9 cellular contexts compared by ENCODE assay signal in the genomic region with DNA sequence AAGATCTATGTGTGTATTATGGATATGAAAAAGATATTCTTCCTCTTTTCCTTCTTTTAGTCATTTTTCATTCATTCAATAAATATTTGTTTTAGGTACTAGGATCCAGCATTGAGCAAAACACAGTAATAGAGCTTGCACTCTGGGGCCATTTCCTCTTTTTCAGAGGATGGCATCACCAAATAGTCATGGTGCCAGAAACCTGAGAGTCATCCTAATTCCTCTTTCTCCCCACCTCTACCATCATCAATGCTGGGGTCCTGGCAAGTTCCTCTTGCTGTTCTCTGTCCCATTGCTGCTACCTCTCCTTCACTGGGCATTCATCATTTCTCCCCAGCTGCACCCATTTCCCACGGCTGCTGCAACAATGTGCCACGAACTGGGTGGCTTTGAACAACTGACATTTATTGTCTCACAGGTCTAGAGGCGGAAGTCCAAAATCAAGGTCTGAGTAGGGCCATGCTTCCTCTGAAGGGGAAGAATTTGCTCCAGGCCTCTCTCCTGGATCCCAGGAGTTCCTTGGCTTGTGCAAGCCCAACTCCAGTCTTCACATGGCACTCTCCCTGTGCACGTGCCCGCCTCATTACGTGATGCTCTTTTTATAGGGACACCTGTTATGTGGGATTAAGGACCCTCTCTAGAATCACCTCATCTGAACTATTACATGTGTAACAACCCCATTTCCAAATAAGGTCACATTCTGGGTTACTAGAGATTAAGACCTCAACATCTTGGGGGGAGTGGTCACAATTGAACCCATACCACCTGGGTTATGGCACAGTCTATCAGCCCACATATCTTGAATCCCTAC. TPM values are rescaled to one million over a fixed set of nuclear protein-coding genes. Genes with fewer than 3 reads are reported as not detected.
DNase-seq lines count a peak whose midpoint lies in the region; ATAC-seq and TF ChIP-seq lines count a peak whose summit lies in the region.
"Had no signal": no experiment of that assay in that cellular context is flagged by ENCODE, and none has a peak within 500 bp of the region (broad histone marks: within the 10 kb centered on the region; RNA-seq: fewer than 3 reads in every experiment).

No MANE protein-coding gene starts in this region.

- no peak overlapping the region for H3K4me3 ChIP-seq in NB4 (ENCODE audit: low read depth, low read length)
- no peak overlapping the region for H3K4me3 ChIP-seq in liver (ENCODE audit: low read depth in 1 of 3, low read length in 3 of 3)
- H3K4me3 ChIP-seq in aorta (ENCODE audit: low read length in 2 of 2), result no peak overlapping the region

- no peaks in the 10 kb centered on the region for H3K36me3 Mint-ChIP-seq in stimulated activated naive CD8-positive, alpha-beta T cell treated with anti-CD3 and anti-CD28 coated beads, Interleukin-15, Interleukin-2, amounts not matched to agents 100 ng/mL and 50 ng/mL, for 24 hours (ENCODE audit: low read depth)
- no peaks in the 10 kb centered on the region for H3K36me3 Mint-ChIP-seq in activated naive CD4-positive, alpha-beta T cell treated with anti-CD3 and anti-CD28 coated beads, Interleukin-2, amount 50 U/mL, for 72 hours

- 91% methylated on average over 6 of the region's 6 CpGs for WGBS in liver
- 88 to 90% methylated on average over 6 of the region's 6 CpGs for WGBS in aorta, 2 donors

- H3K36me3 ChIP-seq in liver (ENCODE audit: control insufficient read depth in 4 of 4, insufficient read depth in 3 of 4, low read depth in 1 of 4, low read length in 3 of 4) (no peaks in the 10 kb centered on the region), aorta (ENCODE audit: control insufficient read depth in 1 of 2, insufficient read depth in 2 of 2, low read length in 1 of 2) (no peaks in the 10 kb centered on the region)

- H3K27ac Mint-ChIP-seq in stimulated activated naive CD8-positive, alpha-beta T cell treated with anti-CD3 and anti-CD28 coated beads, Interleukin-15, Interleukin-2, amounts not matched to agents 100 ng/mL and 50 ng/mL, for 24 hours, result peak overlapping the region; percentile 69
- no peak overlapping the region for H3K27ac Mint-ChIP-seq in stimulated activated naive CD8-positive, alpha-beta T cell treated with anti-CD3 and anti-CD28 coated beads, Interleukin-15, amount 100 ng/mL, for 72 hours
- H3K27ac Mint-ChIP-seq in activated naive CD4-positive, alpha-beta T cell treated with anti-CD3 and anti-CD28 coated beads, Interleukin-2, amount 50 U/mL, for 72 hours, result no peak overlapping the region

- ATAC-seq in stimulated activated naive CD8-positive, alpha-beta T cell treated with anti-CD3 and anti-CD28 coated beads, Interleukin-15, amount 100 ng/mL, for 72 hours, result no peak
- ATAC-seq in aorta (ENCODE audit: low FRiP score), result peak; percentile 20
- no peak for ATAC-seq in HG03571 (IDR thresholded peaks at IDR 0.05; ENCODE audit: unreplicated experiment)
- no peak for ATAC-seq in activated naive CD4-positive, alpha-beta T cell treated with anti-CD3 and anti-CD28 coated beads, Interleukin-2, amount 50 U/mL, for 72 hours

- intact Hi-C loops in aorta (cut with DNase I), result no loop called here

- no peaks in the 10 kb centered on the region for H3K27me3 ChIP-seq in liver (ENCODE audit: control insufficient read depth in 4 of 4, insufficient read depth in 4 of 4, low read length in 3 of 4)
- no peaks in the 10 kb centered on the region for H3K27me3 ChIP-seq in aorta (ENCODE audit: control insufficient read depth in 1 of 2, insufficient read depth in 2 of 2, low read length in 1 of 2)

- no peaks in the 10 kb centered on the region for H3K9me3 Mint-ChIP-seq in stimulated activated naive CD8-positive, alpha-beta T cell treated with anti-CD3 and anti-CD28 coated beads, Interleukin-15, Interleukin-2, amounts not matched to agents 100 ng/mL and 50 ng/mL, for 24 hours
- H3K9me3 Mint-ChIP-seq in stimulated activated naive CD8-positive, alpha-beta T cell treated with anti-CD3 and anti-CD28 coated beads, Interleukin-15, amount 100 ng/mL, for 72 hours, result peaks cover 0 to 5% of the 10 kb centered on the region in 2 donors
- H3K9me3 Mint-ChIP-seq in activated naive CD4-positive, alpha-beta T cell treated with anti-CD3 and anti-CD28 coated beads, Interleukin-2, amount 50 U/mL, for 72 hours, result peaks cover 0 to 4% of the 10 kb centered on the region in 2 donors

- no peak for TF ChIP-seq POLR2A in NB4 (IDR thresholded peaks at IDR 0.05; ENCODE audit: extremely low read depth, insufficient read length)

- H3K4me1 Mint-ChIP-seq in stimulated activated naive CD8-positive, alpha-beta T cell treated with anti-CD3 and anti-CD28 coated beads, Interleukin-15, Interleukin-2, amounts not matched to agents 100 ng/mL and 50 ng/mL, for 24 hours (ENCODE audit: low read depth), result peaks cover 27% of the 10 kb centered on the region
- H3K4me1 Mint-ChIP-seq in stimulated activated naive CD8-positive, alpha-beta T cell treated with anti-CD3 and anti-CD28 coated beads, Interleukin-15, amount 100 ng/mL, for 72 hours, result peaks cover 11% of the 10 kb centered on the region

- peak overlapping the region; percentile 6 to 68 for H3K27ac ChIP-seq in liver (ENCODE audit: low read depth in 1 of 2, low read length in 2 of 2)
- peak overlapping the region in 1 of 2 donors; percentile 1 for H3K27ac ChIP-seq in aorta (ENCODE audit: low read depth in 1 of 2, low read length in 2 of 2)

- TF ChIP-seq CTCF in NB4 (IDR thresholded peaks at IDR 0.05; ENCODE audit: low read depth, low read length) (no peak), liver (IDR thresholded peaks at IDR 0.05; ENCODE audit: low read depth, low read length, missing input control) (no peak)

- TF ChIP-seq RAD21 in liver (IDR thresholded peaks at IDR 0.05), result no peak

- H3K9me3 ChIP-seq in liver (ENCODE audit: control insufficient read depth in 4 of 4, low read length in 3 of 4), result no peaks in the 10 kb centered on the region
- H3K9me3 ChIP-seq in aorta (ENCODE audit: control insufficient read depth, low read length), result no peaks in the 10 kb centered on the region

- H3K9ac ChIP-seq in liver (ENCODE audit: low read depth in 1 of 2, low read length in 2 of 2), result no peak overlapping the region

- H3K4me3 Mint-ChIP-seq in stimulated activated naive CD8-positive, alpha-beta T cell treated with anti-CD3 and anti-CD28 coated beads, Interleukin-15, Interleukin-2, amounts not matched to agents 100 ng/mL and 50 ng/mL, for 24 hours, result no peak overlapping the region
- H3K4me3 Mint-ChIP-seq in stimulated activated naive CD8-positive, alpha-beta T cell treated with anti-CD3 and anti-CD28 coated beads, Interleukin-15, amount 100 ng/mL, for 72 hours, result no peak overlapping the region

- no peaks in the 10 kb centered on the region for H3K27me3 Mint-ChIP-seq in stimulated activated naive CD8-positive, alpha-beta T cell treated with anti-CD3 and anti-CD28 coated beads, Interleukin-15, Interleukin-2, amounts not matched to agents 100 ng/mL and 50 ng/mL, for 24 hours
- H3K27me3 Mint-ChIP-seq in stimulated activated naive CD8-positive, alpha-beta T cell treated with anti-CD3 and anti-CD28 coated beads, Interleukin-15, amount 100 ng/mL, for 72 hours, result no peaks in the 10 kb centered on the region

- H3K4me1 ChIP-seq in liver (ENCODE audit: control insufficient read depth in 4 of 4, insufficient read depth in 4 of 4, low read length in 3 of 4) (no peaks in the 10 kb centered on the region), aorta (ENCODE audit: control insufficient read depth in 1 of 2, insufficient read depth in 2 of 2, low read length in 2 of 2) (no peaks in the 10 kb centered on the region)

- DNase-seq in stimulated activated naive CD8-positive, alpha-beta T cell treated with anti-CD3 and anti-CD28 coated beads, Interleukin-15, amount 100 ng/mL, for 72 hours, result no peak
- DNase-seq in NB4 (ENCODE audit: low read depth), result peak; percentile 87
- no peak for DNase-seq in aorta
- no peak for DNase-seq in amniotic stem cell (lab: John Stamatoyannopoulos, UW)
- no peak for DNase-seq in activated naive CD4-positive, alpha-beta T cell treated with anti-CD3 and anti-CD28 coated beads, Interleukin-2, amount 50 U/mL, for 72 hours (ENCODE audit: low spot score in 2 of 2)
- DNase-seq: NCI-H1048 had no signal

TF ChIP-seq in liver, 16 proteins besides CTCF, POLR2A, EP300 and RAD21 (continues in another document):
- TF ChIP-seq FOXA1 (IDR thresholded peaks at IDR 0.05) (no peak), YY1 (IDR thresholded peaks at IDR 0.05) (no peak), JUND (IDR thresholded peaks at IDR 0.05) (no peak)
- TF ChIP-seq, protein P1, sequence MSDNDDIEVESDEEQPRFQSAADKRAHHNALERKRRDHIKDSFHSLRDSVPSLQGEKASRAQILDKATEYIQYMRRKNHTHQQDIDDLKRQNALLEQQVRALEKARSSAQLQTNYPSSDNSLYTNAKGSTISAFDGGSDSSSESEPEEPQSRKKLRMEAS (IDR thresholded peaks at IDR 0.05), result no peak
- TF ChIP-seq, protein P2, sequence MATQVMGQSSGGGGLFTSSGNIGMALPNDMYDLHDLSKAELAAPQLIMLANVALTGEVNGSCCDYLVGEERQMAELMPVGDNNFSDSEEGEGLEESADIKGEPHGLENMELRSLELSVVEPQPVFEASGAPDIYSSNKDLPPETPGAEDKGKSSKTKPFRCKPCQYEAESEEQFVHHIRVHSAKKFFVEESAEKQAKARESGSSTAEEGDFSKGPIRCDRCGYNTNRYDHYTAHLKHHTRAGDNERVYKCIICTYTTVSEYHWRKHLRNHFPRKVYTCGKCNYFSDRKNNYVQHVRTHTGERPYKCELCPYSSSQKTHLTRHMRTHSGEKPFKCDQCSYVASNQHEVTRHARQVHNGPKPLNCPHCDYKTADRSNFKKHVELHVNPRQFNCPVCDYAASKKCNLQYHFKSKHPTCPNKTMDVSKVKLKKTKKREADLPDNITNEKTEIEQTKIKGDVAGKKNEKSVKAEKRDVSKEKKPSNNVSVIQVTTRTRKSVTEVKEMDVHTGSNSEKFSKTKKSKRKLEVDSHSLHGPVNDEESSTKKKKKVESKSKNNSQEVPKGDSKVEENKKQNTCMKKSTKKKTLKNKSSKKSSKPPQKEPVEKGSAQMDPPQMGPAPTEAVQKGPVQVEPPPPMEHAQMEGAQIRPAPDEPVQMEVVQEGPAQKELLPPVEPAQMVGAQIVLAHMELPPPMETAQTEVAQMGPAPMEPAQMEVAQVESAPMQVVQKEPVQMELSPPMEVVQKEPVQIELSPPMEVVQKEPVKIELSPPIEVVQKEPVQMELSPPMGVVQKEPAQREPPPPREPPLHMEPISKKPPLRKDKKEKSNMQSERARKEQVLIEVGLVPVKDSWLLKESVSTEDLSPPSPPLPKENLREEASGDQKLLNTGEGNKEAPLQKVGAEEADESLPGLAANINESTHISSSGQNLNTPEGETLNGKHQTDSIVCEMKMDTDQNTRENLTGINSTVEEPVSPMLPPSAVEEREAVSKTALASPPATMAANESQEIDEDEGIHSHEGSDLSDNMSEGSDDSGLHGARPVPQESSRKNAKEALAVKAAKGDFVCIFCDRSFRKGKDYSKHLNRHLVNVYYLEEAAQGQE (IDR thresholded peaks at IDR 0.05), result no peak

RNA-seq across cellular contexts. Expression of gene IGF2R, which starts 9.5 kb away (rescaled TPM):
- total RNA-seq in liver, result 10 to 100 TPM; 67.3 to 84.9 TPM
- 10 to 100 TPM; 16.6 to 24.1 TPM for polyA plus RNA-seq in liver
- total RNA-seq in aorta, result 10 to 100 TPM; 76.8 to 82.0 TPM
- polyA plus RNA-seq in aorta, result 10 to 100 TPM in 1 of 2 donors, 1 to 10 TPM in 1; 5.8 to 32.4 TPM
- total RNA-seq in activated naive CD4-positive, alpha-beta T cell treated with anti-CD3 and anti-CD28 coated beads, Interleukin-2, amount 50 U/mL, for 72 hours, result 100 to 1,000 TPM in 1 of 2 donors, 10 to 100 TPM in 1; 73.8 to 105 TPM
